Comparison of ENCODE assay signal across 1 cellular context in genomic region chr1:110606784-110607662, GRCh38.
TF ChIP-seq lines count a peak whose summit lies in the region.

No MANE protein-coding gene starts in this region.

TF ChIP-seq in GM23338, 12 proteins besides CTCF, POLR2A, EP300 and RAD21 (continued from another document):
- no peak for TF ChIP-seq ZNF462 (CRISPR knock-in tag; IDR thresholded peaks at IDR 0.05)
